Comparison of ENCODE assay signal across 8 cellular contexts in the genomic region with DNA sequence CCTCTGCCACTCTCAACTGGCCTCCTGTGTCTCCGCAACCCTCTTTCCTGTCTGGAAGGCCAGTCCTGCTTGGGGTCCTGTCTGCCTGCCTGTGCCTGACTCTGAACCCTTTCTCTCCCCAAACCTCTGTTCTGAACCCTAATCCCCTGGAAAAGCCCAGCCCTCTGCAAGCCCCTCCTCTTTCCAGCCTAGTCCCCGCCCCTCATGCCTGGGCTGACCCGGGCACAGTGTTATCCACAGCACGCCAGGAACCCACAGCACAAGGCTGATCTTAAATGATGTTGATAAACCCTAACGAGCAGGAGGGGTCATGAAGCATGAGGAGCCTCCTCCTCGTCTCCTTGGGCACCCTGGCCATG. TPM values are rescaled to one million over a fixed set of nuclear protein-coding genes. Genes with fewer than 3 reads are reported as not detected.
DNase-seq lines count a peak whose midpoint lies in the region; ATAC-seq and TF ChIP-seq lines count a peak whose summit lies in the region.

A gene (minus strand): TSS at position 115 of the 359 bp plus-strand sequence. CDS start 153 bp downstream, outside the sequence.

- H3K9me3 Mint-ChIP-seq in nephron, result no peaks in the 10 kb centered on the region

- peaks cover 8% of the 10 kb centered on the region for H3K36me3 Mint-ChIP-seq in nephron (ENCODE audit: low read depth)

- H3K27me3 Mint-ChIP-seq in nephron (ENCODE audit: low read depth), result peaks cover 48% of the 10 kb centered on the region

- TF ChIP-seq CTCF in epithelial cell of proximal tubule (conservative IDR thresholded peaks at IDR 0.05; ENCODE audit: low read depth, low read length), result no peak
- TF ChIP-seq CTCF in nephron (IDR thresholded peaks at IDR 0.05; ENCODE audit: unreplicated experiment in 3 of 3), result no peak

- in situ Hi-C loops in SK-MEL-5 (cut with HindIII; ENCODE audit: low pct_unique_long_range_greater_than_20kb, low sequenced_read_pairs), result no loop called here

- peak within 1 kb of the TSS; percentile 44 for H3K4me3 ChIP-seq in epithelial cell of proximal tubule (ENCODE audit: low read depth, low read length)

- no peak for ATAC-seq in HG02981 (IDR thresholded peaks at IDR 0.05; ENCODE audit: unreplicated experiment)

- peak within 1 kb of the TSS; percentile 45 to 81 (median 52) for H3K4me3 Mint-ChIP-seq in nephron

- DNase-seq in AG20443 (ENCODE audit: low spot score), result peak; percentile 67
- peak; percentile 42 for DNase-seq in SK-MEL-5 (ENCODE audit: low read depth, low spot score)
- DNase-seq in epithelial cell of proximal tubule (ENCODE audit: low read depth), result no peak
- DNase-seq in activated CD8-positive, alpha-beta memory T cell treated with anti-CD3 and anti-CD28 coated beads for 24 hours, result no peak
- DNase-seq in activated effector memory CD4-positive, alpha-beta T cell treated with anti-CD3 and anti-CD28 coated beads, Interleukin-2, amount 50 U/mL, for 16 hours, result no peak
- no peak for DNase-seq in NCI-H187 (lab: John Stamatoyannopoulos, UW)

- no peak within 1 kb of the TSS for H3K27ac Mint-ChIP-seq in nephron

- H3K4me1 Mint-ChIP-seq in nephron, result peaks cover 10% of the 10 kb centered on the region

RNA-seq across cellular contexts. Expression of the gene that starts here (rescaled TPM):
- total RNA-seq in SK-MEL-5 (2014; rRNA removed; shearing (Covaris generic)), result 0.11 TPM in 1 of 2 replicates, not detected in the other
- 0.05 and 0.19 TPM in 2 replicates for polyA plus RNA-seq in SK-MEL-5 (2015; cell fraction: cytosol; rRNA removed)
- polyA plus RNA-seq in SK-MEL-5 (2015; cell fraction: nucleus; rRNA removed), result 0.54 TPM in 1 of 2 replicates, not detected in the other
- not detected in 2 replicates for total RNA-seq in epithelial cell of proximal tubule

Comparison
In these comparisons a context has a peak if more than half of its experiments do, and no peak if none do; other contexts are left out.
1. Peak in DNase-seq in SK-MEL-5; RNA of the gene not detected or under 1 TPM.